In the genomic region with DNA sequence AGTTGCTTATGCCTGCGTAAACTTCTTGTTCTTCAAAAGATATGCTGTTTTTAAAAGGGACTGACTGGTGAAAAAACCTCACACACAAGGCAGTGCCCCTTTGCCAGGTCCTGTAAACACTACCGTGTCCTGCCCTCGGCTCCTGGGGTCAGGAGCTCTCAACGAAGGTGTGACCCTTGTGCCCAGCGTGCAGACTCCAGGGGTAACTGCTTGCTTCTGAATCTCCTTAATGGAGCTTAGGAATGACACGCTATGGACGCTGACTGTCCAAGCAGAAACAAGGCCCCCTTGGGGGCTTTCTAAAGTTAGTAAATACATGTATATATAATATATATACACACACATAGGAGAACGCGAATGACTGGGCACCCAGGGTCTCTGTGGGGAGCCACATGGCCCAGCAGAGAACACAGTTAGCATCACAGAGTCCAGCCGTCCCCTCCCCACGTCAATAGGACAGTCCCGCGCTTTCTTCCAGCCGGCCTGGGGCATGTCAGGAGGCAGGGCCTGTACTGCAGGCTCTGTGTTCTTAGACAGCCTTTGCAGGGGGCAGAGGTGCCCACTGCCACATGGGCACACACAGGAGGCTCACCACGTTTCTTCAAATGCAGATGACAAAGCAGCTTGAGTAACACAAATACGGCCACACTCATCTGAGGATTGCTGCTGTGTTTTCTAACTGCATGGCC, we compare ENCODE assay signal across 17 cellular contexts.
DNase-seq lines count a peak whose midpoint lies in the region; ATAC-seq and TF ChIP-seq lines count a peak whose summit lies in the region.
"Had no signal": no experiment of that assay in that cellular context is flagged by ENCODE, and none has a peak within 500 bp of the region (broad histone marks: within the 10 kb centered on the region; RNA-seq: fewer than 3 reads in every experiment).

No MANE protein-coding gene starts in this region.

- H3K27me3 Mint-ChIP-seq in endodermal cell (ENCODE audit: insufficient read depth): no peaks in the 10 kb centered on the region
- H3K27me3 Mint-ChIP-seq: dendritic cell treated with granulocyte-macrophage colony-stimulating factor and Interleukin-4, amounts not matched to agents 40 ng/mL and 50 ng/mL, for 4 days had no signal

- peak overlapping the region; percentile 52 for H3K27ac Mint-ChIP-seq in endodermal cell

- peaks cover 3 to 83% of the 10 kb centered on the region in 2 donors for H3K4me1 ChIP-seq in right atrium auricular region
- H3K4me1 ChIP-seq in endodermal cell (ENCODE audit: control insufficient read depth, insufficient read depth, low read length): peaks cover 7% of the 10 kb centered on the region
- H3K4me1 ChIP-seq in ovary (ENCODE audit: insufficient read depth): peaks cover 35% of the 10 kb centered on the region
- no peaks in the 10 kb centered on the region for H3K4me1 ChIP-seq in aorta (ENCODE audit: control insufficient read depth in 1 of 2, insufficient read depth in 2 of 2, low read length in 2 of 2)

- H3K9ac ChIP-seq in endodermal cell (ENCODE audit: extremely low read depth, low read length, poor library complexity, severe bottlenecking): no peak overlapping the region

- DNase-seq in left cardiac atrium (peak; percentile 17), right atrium auricular region (ENCODE audit: low spot score) (no peak), endodermal cell (peak; percentile 36), ovary (peak; percentile 10 to 30 (median 16)), aorta (peak; percentile 39 to 74), T1000 (lab: John Stamatoyannopoulos, UW) (no peak), NOMO-1 treated with dmso at 0.1 percent for 144 hours (lab: John Stamatoyannopoulos, UW; ENCODE audit: unreplicated experiment) (no peak), SIG-M5 (lab: John Stamatoyannopoulos, UW) (no peak)
- DNase-seq: DMS79, foreskin fibroblast, islet precursor cell, NCI-H1417 treated with DMSO at 0.1 percent for 48 hours, NCI-H510A treated with DMSO at 0.1 percent for 48 hours, RPMI8226, T-helper 9 cell had no signal

- 92 to 94% methylated on average over 10 to 16 of the region's 16 CpGs for WGBS in endodermal cell (ENCODE audit: insufficient coverage in 1 of 2, insufficient read length in 1 of 2), 2 experiments
- WGBS in ovary, 3 donors: 89 to 90% (median 89%) methylated on average over 16 of the region's 16 CpGs
- 90 to 92% methylated on average over 16 of the region's 16 CpGs for WGBS in aorta, 2 donors

- no peak for ATAC-seq in left cardiac atrium
- no peak for ATAC-seq in aorta (ENCODE audit: low FRiP score)

- TF ChIP-seq POLR2A in ovary (IDR thresholded peaks at IDR 0.05): no peak

- peak overlapping the region in 1 of 2 donors; percentile 20 for H3K27ac ChIP-seq in right atrium auricular region
- H3K27ac ChIP-seq in endodermal cell (ENCODE audit: low read depth, low read length): peak overlapping the region; percentile 16
- H3K27ac ChIP-seq in ovary: no peak overlapping the region
- H3K27ac ChIP-seq in aorta (ENCODE audit: low read depth in 1 of 2, low read length in 2 of 2): no peak overlapping the region

- H3K9me3 ChIP-seq in right atrium auricular region (no peaks in the 10 kb centered on the region), endodermal cell (ENCODE audit: control insufficient read depth, low read length) (no peaks in the 10 kb centered on the region), ovary (no peaks in the 10 kb centered on the region), aorta (ENCODE audit: control insufficient read depth, low read length) (no peaks in the 10 kb centered on the region)

- TF ChIP-seq CTCF in right atrium auricular region (IDR thresholded peaks at IDR 0.05): no peak
- TF ChIP-seq CTCF in endodermal cell (conservative IDR thresholded peaks at IDR 0.05): no peak
- TF ChIP-seq CTCF in ovary (IDR thresholded peaks at IDR 0.05): no peak

- no peaks in the 10 kb centered on the region for H3K9me3 Mint-ChIP-seq in endodermal cell
- H3K9me3 Mint-ChIP-seq: dendritic cell treated with granulocyte-macrophage colony-stimulating factor and Interleukin-4, amounts not matched to agents 40 ng/mL and 50 ng/mL, for 4 days had no signal

- no peaks in the 10 kb centered on the region for H3K36me3 Mint-ChIP-seq in endodermal cell (ENCODE audit: low read depth)

- H3K36me3 ChIP-seq in right atrium auricular region: no peaks in the 10 kb centered on the region
- H3K36me3 ChIP-seq in endodermal cell (ENCODE audit: control insufficient read depth, insufficient read depth, low read length): no peaks in the 10 kb centered on the region
- no peaks in the 10 kb centered on the region for H3K36me3 ChIP-seq in ovary
- H3K36me3 ChIP-seq in aorta (ENCODE audit: control insufficient read depth in 1 of 2, insufficient read depth in 2 of 2, low read length in 1 of 2): no peaks in the 10 kb centered on the region

- H3K4me3 ChIP-seq in right atrium auricular region (no peak overlapping the region), endodermal cell (ENCODE audit: low read length) (no peak overlapping the region), ovary (no peak overlapping the region), aorta (ENCODE audit: low read length in 2 of 2) (no peak overlapping the region)
- H3K4me3 ChIP-seq: smooth muscle cell had no signal

- intact Hi-C loops in left cardiac atrium (cut with DNase I): no loop called here
- intact Hi-C loops in ovary (cut with DNase I): no loop called here
- intact Hi-C loops in aorta (cut with DNase I): no loop called here

- peaks cover 21% of the 10 kb centered on the region for H3K4me1 Mint-ChIP-seq in endodermal cell

- no peaks in the 10 kb centered on the region for H3K27me3 ChIP-seq in right atrium auricular region
- no peaks in the 10 kb centered on the region for H3K27me3 ChIP-seq in endodermal cell (ENCODE audit: control insufficient read depth, insufficient read depth, low read length, poor library complexity, severe bottlenecking)
- H3K27me3 ChIP-seq in ovary: no peaks in the 10 kb centered on the region
- H3K27me3 ChIP-seq in aorta (ENCODE audit: control insufficient read depth in 1 of 2, insufficient read depth in 2 of 2, low read length in 1 of 2): no peaks in the 10 kb centered on the region

- no peak for TF ChIP-seq EP300 in ovary (IDR thresholded peaks at IDR 0.05)

- H3K4me3 Mint-ChIP-seq in endodermal cell: no peak overlapping the region
- H3K4me3 Mint-ChIP-seq: dendritic cell treated with granulocyte-macrophage colony-stimulating factor and Interleukin-4, amounts not matched to agents 40 ng/mL and 50 ng/mL, for 4 days had no signal

Comparison
In these comparisons a context has a peak if more than half of its experiments do, and no peak if none do; other contexts are left out.
1. DNase-seq: peak in left cardiac atrium (single experiment), endodermal cell (single experiment), ovary (5 of 5) and aorta (2 of 2); none in right atrium auricular region (single experiment), T1000 (single experiment), NOMO-1 treated with dmso at 0.1 percent for 144 hours (single experiment) and SIG-M5 (single experiment).